In genomic region chr2:206127656-206128055, GRCh38 we compare ENCODE assay signal across 15 cellular contexts. TPM values are rescaled to one million over a fixed set of nuclear protein-coding genes. Genes with fewer than 3 reads are reported as not detected.
DNase-seq lines count a peak whose midpoint lies in the region; ATAC-seq, FAIRE-seq and TF ChIP-seq lines count a peak whose summit lies in the region.
"Had no signal": no experiment of that assay in that cellular context is flagged by ENCODE, and none has a peak within 500 bp of the region (broad histone marks: within the 10 kb centered on the region; RNA-seq: fewer than 3 reads in every experiment).

No MANE protein-coding gene starts in this region.

- in situ Hi-C loops in HepG2 (cut with HindIII; ENCODE audit: extremely low pct_ligation_motif_present, low pct_unique_long_range_greater_than_20kb): no loop called here

- intact Hi-C loops in HepG2 (cut with micrococcal nuclease; ENCODE audit: unreplicated experiment): no loop called here
- intact Hi-C loops in right lobe of liver (cut with DNase I): no loop called here

- peak; percentile 39 for DNase-seq in HepG2 (ENCODE audit: low spot score)
- no peak for DNase-seq in right lobe of liver
- peak; percentile 24 for DNase-seq in LHCN-M2 (ENCODE audit: low read depth)
- DNase-seq in WTC11 (ENCODE audit: low spot score): no peak
- peak; percentile 9 for DNase-seq in putamen (ENCODE audit: low spot score)
- no peak for DNase-seq in NCI-H1092 treated with DMSO at 0.1 percent for 48 hours (lab: John Stamatoyannopoulos, UW)
- no peak for DNase-seq in pons (ENCODE audit: low spot score)
- DNase-seq: activated CD4-positive, alpha-beta memory T cell treated with anti-CD3 and anti-CD28 coated beads for 36 hours; activated naive CD4-positive, alpha-beta T cell; hypothalamus; NCI-H187 treated with DMSO at 0.1 percent for 48 hours had no signal

- no peaks in the 10 kb centered on the region for H3K9me3 ChIP-seq in HepG2 (ENCODE audit: low read length)
- H3K9me3 ChIP-seq in right lobe of liver: no peaks in the 10 kb centered on the region
- H3K9me3 ChIP-seq: thoracic aorta had no signal

- no peaks in the 10 kb centered on the region for H3K27me3 Mint-ChIP-seq in WTC11 (ENCODE audit: low read depth)
- H3K27me3 Mint-ChIP-seq: activated CD4-positive, alpha-beta memory T cell treated with anti-CD3 and anti-CD28 coated beads for 36 hours; central memory CD8-positive, alpha-beta T cell had no signal

- no peak overlapping the region for H3K27ac ChIP-seq in HepG2 (ENCODE audit: extremely low read length, insufficient read depth, low read length)
- no peak overlapping the region for H3K27ac ChIP-seq in right lobe of liver
- H3K27ac ChIP-seq: thoracic aorta had no signal

- peaks cover 18 to 75% of the 10 kb centered on the region in 2 experiments for H3K36me3 ChIP-seq in HepG2 (replicated peaks in 1 of 2; ENCODE audit: control insufficient read depth in 1 of 2, insufficient read depth in 2 of 2, low read length in 2 of 2)
- H3K36me3 ChIP-seq in right lobe of liver: peaks cover 7 to 96% (median 31%) of the 10 kb centered on the region in 4 donors

- TF ChIP-seq POLR2A in HepG2 (IDR thresholded peaks at IDR 0.05; ENCODE audit: insufficient read depth in 1 of 2, low read depth in 2 of 2, low read length in 2 of 2): no peak
- TF ChIP-seq POLR2A in right lobe of liver (IDR thresholded peaks at IDR 0.05): no peak

- CTCF ChIA-PET in HepG2 (lab: Yijun Ruan, JAX; ENCODE audit: low intra/inter-chr PET ratio, low total read pairs): no interaction called here
- CTCF ChIA-PET in WTC11 (lab: Charles Lee): interaction anchor here (1.2 kb wide), 1 partner anchor 124 kb away, joined by 6 read pairs; no protein-coding TSS in a partner anchor

- H3K9me3 Mint-ChIP-seq in WTC11: no peaks in the 10 kb centered on the region
- H3K9me3 Mint-ChIP-seq: activated CD4-positive, alpha-beta memory T cell treated with anti-CD3 and anti-CD28 coated beads for 36 hours; CD14-positive monocyte; central memory CD8-positive, alpha-beta T cell had no signal

- no peak overlapping the region for H2AFZ ChIP-seq in HepG2 (ENCODE audit: low read length)

- TF ChIP-seq RAD21 in HepG2 (CRISPR knock-in tag; IDR thresholded peaks at IDR 0.05): no peak

- H3K36me3 Mint-ChIP-seq in WTC11: peaks cover 45% of the 10 kb centered on the region

- H4K20me1 ChIP-seq in HepG2 (ENCODE audit: insufficient read depth, low read length): no peaks in the 10 kb centered on the region

- H3K4me2 ChIP-seq in HepG2 (ENCODE audit: low read depth, low read length): no peak overlapping the region

- ATAC-seq in HepG2: peak; percentile 93
- ATAC-seq in right lobe of liver: no peak
- peak; percentile 50 for ATAC-seq in WTC11
- no peak for ATAC-seq in GM18909 (IDR thresholded peaks at IDR 0.05; ENCODE audit: poor library complexity, unreplicated experiment)

- no peaks in the 10 kb centered on the region for H3K79me2 ChIP-seq in HepG2 (ENCODE audit: insufficient read depth, low read length)

- H3K4me1 Mint-ChIP-seq in WTC11: no peaks in the 10 kb centered on the region
- H3K4me1 Mint-ChIP-seq: CD14-positive monocyte; central memory CD8-positive, alpha-beta T cell had no signal

- BruUV-seq in HepG2 (replicated peaks; lab: Mats Ljungman, UMichigan): no TSS peak

- no peaks in the 10 kb centered on the region for H3K27me3 ChIP-seq in HepG2 (ENCODE audit: control insufficient read depth in 1 of 2, insufficient read depth in 2 of 2, low read length in 2 of 2)
- H3K27me3 ChIP-seq in right lobe of liver: no peaks in the 10 kb centered on the region

- no peak overlapping the region for H3K4me3 ChIP-seq in HepG2 (replicated peaks in 1 of 3; ENCODE audit: insufficient read depth in 1 of 3, low read depth in 2 of 3, low read length in 3 of 3)
- H3K4me3 ChIP-seq in right lobe of liver: no peak overlapping the region
- H3K4me3 ChIP-seq: thoracic aorta had no signal

- TF ChIP-seq CTCF in HepG2 (CRISPR knock-in tag; IDR thresholded peaks at IDR 0.05) (0 out of 2 replicates have a peak, but pooled peaks have one; percentile 16), right lobe of liver (IDR thresholded peaks at IDR 0.05) (no peak), WTC11 (IDR thresholded peaks at IDR 0.05) (no peak)

- H3K4me1 ChIP-seq in HepG2 (ENCODE audit: insufficient read depth, low read length): no peaks in the 10 kb centered on the region
- no peaks in the 10 kb centered on the region for H3K4me1 ChIP-seq in right lobe of liver

- TF ChIP-seq EP300 in HepG2 (IDR thresholded peaks at IDR 0.05; ENCODE audit: low read depth in 2 of 2, low read length in 2 of 2) (no peak), HepG2 (CRISPR knock-in tag; IDR thresholded peaks at IDR 0.05; ENCODE audit: borderline replicate concordance) (no peak)

- H3K4me3 Mint-ChIP-seq in WTC11: no peak overlapping the region
- H3K4me3 Mint-ChIP-seq: activated CD4-positive, alpha-beta memory T cell treated with anti-CD3 and anti-CD28 coated beads for 36 hours; CD14-positive monocyte; central memory CD8-positive, alpha-beta T cell had no signal

- POLR2A ChIA-PET in HepG2 (lab: Yijun Ruan, JAX) (interaction anchor here (0.8 kb wide), 1 partner anchor 41 kb away, joined by 3 read pairs; no protein-coding TSS in a partner anchor), WTC11 (lab: Charles Lee) (interaction anchor here (0.6 kb wide), 1 partner anchor 1082 kb away, joined by 3 read pairs; no protein-coding TSS in a partner anchor)

- FAIRE-seq in HepG2 (lab: Jason Lieb, UNC): peak; percentile 34

- no peak overlapping the region for H3K9ac ChIP-seq in HepG2 (ENCODE audit: insufficient read depth, low read depth, low read length)

- no peak overlapping the region for H3K27ac Mint-ChIP-seq in WTC11
- H3K27ac Mint-ChIP-seq: activated CD4-positive, alpha-beta memory T cell treated with anti-CD3 and anti-CD28 coated beads for 36 hours; CD14-positive monocyte had no signal

RNA-seq across cellular contexts. Expression of gene NDUFS1, which starts 31.6 kb away (rescaled TPM):
- total RNA-seq in HepG2 (2016; rRNA removed; fragmentation: Illumina TruSeq; extraction: Trizol) (242 and 396 TPM in 2 replicates), right lobe of liver (100 to 1,000 TPM in 4 of 6 experiments, 10 to 100 TPM in 2; 89.2 to 135 (median 105) TPM), LHCN-M2 (2014; rRNA removed) (120 and 134 TPM in 2 replicates), WTC11 (2021) (95.6 to 106 TPM (median 98.9 TPM) in 3 replicates)
- total RNA-seq in HepG2 (2016; cell fraction: cytosol; rRNA removed; fragmentation: Illumina TruSeq; extraction: Trizol; ENCODE audit: low read depth): 70.4 and 73.3 TPM in 2 replicates
- total RNA-seq in HepG2 (2016; cell fraction: insoluble cytoplasmic fraction; rRNA removed; fragmentation: Illumina TruSeq; extraction: Trizol): 239 and 375 TPM in 2 replicates
- total RNA-seq in HepG2 (2016; cell fraction: membrane; rRNA removed; fragmentation: Illumina TruSeq; extraction: Trizol): 61.9 and 76.2 TPM in 2 replicates
- total RNA-seq in HepG2 (2016; cell fraction: nucleus; rRNA removed; fragmentation: Illumina TruSeq; extraction: Trizol): 111 and 119 TPM in 2 replicates
- 102 and 139 TPM in 2 replicates for polyA plus RNA-seq in HepG2 (2011; rRNA removed)
- polyA plus RNA-seq in HepG2 (2011; cell fraction: cytosol; rRNA removed): 93.2 and 124 TPM in 2 replicates
- polyA plus RNA-seq in HepG2 (2011; cell fraction: nucleus; rRNA removed): 33.6 and 45.1 TPM in 2 replicates
- 110 and 123 TPM in 2 replicates for polyA plus RNA-seq in HepG2 (2012)
- 10.0 and 11.0 TPM in 2 replicates for polyA plus RNA-seq in HepG2 (2016; cell fraction: cytosol; fragmentation: Illumina TruSeq; extraction: Trizol; ENCODE audit: low read depth)
- 200 and 204 TPM in 2 replicates for polyA plus RNA-seq in HepG2 (2016; cell fraction: insoluble cytoplasmic fraction; fragmentation: Illumina TruSeq; extraction: Trizol; ENCODE audit: low read depth)
- polyA plus RNA-seq in HepG2 (2016; cell fraction: membrane; fragmentation: Illumina TruSeq; extraction: Trizol; ENCODE audit: low read depth): 21.5 and 24.6 TPM in 2 replicates
- polyA plus RNA-seq in HepG2 (2016; cell fraction: nucleus; fragmentation: Illumina TruSeq; extraction: Trizol; ENCODE audit: insufficient read depth, low read depth): 67.1 and 72.5 TPM in 2 replicates
- 73.9 and 109 TPM in 2 replicates for polyA minus RNA-seq in HepG2 (2011; rRNA and poly(A)+ RNA removed; ENCODE audit: low replicate concordance)
- polyA minus RNA-seq in HepG2 (2011; cell fraction: cytosol; rRNA and poly(A)+ RNA removed): 96.8 and 105 TPM in 2 replicates
- 89.4 and 111 TPM in 2 replicates for polyA minus RNA-seq in HepG2 (2011; cell fraction: nucleus; rRNA and poly(A)+ RNA removed)
- 43.7 TPM for polyA plus RNA-seq in LHCN-M2 (2012)

RNA-seq across cellular contexts. Expression of gene EEF1B2, which starts 32.0 kb away (rescaled TPM):
- 1,731 and 2,041 TPM in 2 replicates for total RNA-seq in HepG2 (2016; rRNA removed; fragmentation: Illumina TruSeq; extraction: Trizol)
- total RNA-seq in HepG2 (2016; cell fraction: cytosol; rRNA removed; fragmentation: Illumina TruSeq; extraction: Trizol; ENCODE audit: low read depth): 2,502 and 2,842 TPM in 2 replicates
- 1,728 and 2,113 TPM in 2 replicates for total RNA-seq in HepG2 (2016; cell fraction: insoluble cytoplasmic fraction; rRNA removed; fragmentation: Illumina TruSeq; extraction: Trizol)
- 4,021 and 4,360 TPM in 2 replicates for total RNA-seq in HepG2 (2016; cell fraction: membrane; rRNA removed; fragmentation: Illumina TruSeq; extraction: Trizol)
- 733 and 787 TPM in 2 replicates for total RNA-seq in HepG2 (2016; cell fraction: nucleus; rRNA removed; fragmentation: Illumina TruSeq; extraction: Trizol)
- 1,124 and 1,284 TPM in 2 replicates for polyA plus RNA-seq in HepG2 (2011; rRNA removed)
- 1,102 and 1,298 TPM in 2 replicates for polyA plus RNA-seq in HepG2 (2011; cell fraction: cytosol; rRNA removed)
- 405 and 450 TPM in 2 replicates for polyA plus RNA-seq in HepG2 (2011; cell fraction: nucleus; rRNA removed)
- polyA plus RNA-seq in HepG2 (2012): 1,299 and 1,825 TPM in 2 replicates
- polyA plus RNA-seq in HepG2 (2016; cell fraction: cytosol; fragmentation: Illumina TruSeq; extraction: Trizol; ENCODE audit: low read depth): 2,574 and 2,780 TPM in 2 replicates
- 1,745 and 1,876 TPM in 2 replicates for polyA plus RNA-seq in HepG2 (2016; cell fraction: insoluble cytoplasmic fraction; fragmentation: Illumina TruSeq; extraction: Trizol; ENCODE audit: low read depth)
- polyA plus RNA-seq in HepG2 (2016; cell fraction: membrane; fragmentation: Illumina TruSeq; extraction: Trizol; ENCODE audit: low read depth): 3,375 and 3,437 TPM in 2 replicates
- polyA plus RNA-seq in HepG2 (2016; cell fraction: nucleus; fragmentation: Illumina TruSeq; extraction: Trizol; ENCODE audit: insufficient read depth, low read depth): 1,165 and 1,197 TPM in 2 replicates
- 599 and 1,204 TPM in 2 replicates for polyA minus RNA-seq in HepG2 (2011; rRNA and poly(A)+ RNA removed; ENCODE audit: low replicate concordance)
- 406 and 415 TPM in 2 replicates for polyA minus RNA-seq in HepG2 (2011; cell fraction: cytosol; rRNA and poly(A)+ RNA removed)
- polyA minus RNA-seq in HepG2 (2011; cell fraction: nucleus; rRNA and poly(A)+ RNA removed): 338 and 413 TPM in 2 replicates
- 100 to 1,000 TPM; 146 to 228 (median 190) TPM for total RNA-seq in right lobe of liver
- 480 and 488 TPM in 2 replicates for total RNA-seq in LHCN-M2 (2014; rRNA removed)
- polyA plus RNA-seq in LHCN-M2 (2012): 800 TPM
- 596 to 611 TPM (median 603 TPM) in 3 replicates for total RNA-seq in WTC11 (2021)

RNA-seq across cellular contexts. Expression of gene INO80D, which starts 41.7 kb away (rescaled TPM):
- 7.9 and 13.6 TPM in 2 replicates for total RNA-seq in HepG2 (2016; rRNA removed; fragmentation: Illumina TruSeq; extraction: Trizol)
- 3.9 and 4.0 TPM in 2 replicates for total RNA-seq in HepG2 (2016; cell fraction: cytosol; rRNA removed; fragmentation: Illumina TruSeq; extraction: Trizol; ENCODE audit: low read depth)
- total RNA-seq in HepG2 (2016; cell fraction: insoluble cytoplasmic fraction; rRNA removed; fragmentation: Illumina TruSeq; extraction: Trizol): 7.0 and 12.0 TPM in 2 replicates
- total RNA-seq in HepG2 (2016; cell fraction: membrane; rRNA removed; fragmentation: Illumina TruSeq; extraction: Trizol): 6.5 TPM in 2 replicates
- 18.1 and 19.6 TPM in 2 replicates for total RNA-seq in HepG2 (2016; cell fraction: nucleus; rRNA removed; fragmentation: Illumina TruSeq; extraction: Trizol)
- 6.0 and 7.6 TPM in 2 replicates for polyA plus RNA-seq in HepG2 (2011; rRNA removed)
- 3.1 and 3.6 TPM in 2 replicates for polyA plus RNA-seq in HepG2 (2011; cell fraction: cytosol; rRNA removed)
- 11.9 and 14.5 TPM in 2 replicates for polyA plus RNA-seq in HepG2 (2011; cell fraction: nucleus; rRNA removed)
- 4.0 and 5.0 TPM in 2 replicates for polyA plus RNA-seq in HepG2 (2012)
- 0.07 and 0.11 TPM in 2 replicates for polyA plus RNA-seq in HepG2 (2016; cell fraction: cytosol; fragmentation: Illumina TruSeq; extraction: Trizol; ENCODE audit: low read depth)
- 4.2 and 4.7 TPM in 2 replicates for polyA plus RNA-seq in HepG2 (2016; cell fraction: insoluble cytoplasmic fraction; fragmentation: Illumina TruSeq; extraction: Trizol; ENCODE audit: low read depth)
- polyA plus RNA-seq in HepG2 (2016; cell fraction: membrane; fragmentation: Illumina TruSeq; extraction: Trizol; ENCODE audit: low read depth): 0.21 and 0.27 TPM in 2 replicates
- 14.2 and 15.8 TPM in 2 replicates for polyA plus RNA-seq in HepG2 (2016; cell fraction: nucleus; fragmentation: Illumina TruSeq; extraction: Trizol; ENCODE audit: insufficient read depth, low read depth)
- polyA minus RNA-seq in HepG2 (2011; rRNA and poly(A)+ RNA removed; ENCODE audit: low replicate concordance): 32.6 and 64.3 TPM in 2 replicates
- 19.7 and 20.6 TPM in 2 replicates for polyA minus RNA-seq in HepG2 (2011; cell fraction: cytosol; rRNA and poly(A)+ RNA removed)
- 58.3 TPM in 2 replicates for polyA minus RNA-seq in HepG2 (2011; cell fraction: nucleus; rRNA and poly(A)+ RNA removed)
- total RNA-seq in right lobe of liver: 1 to 10 TPM; 5.2 to 9.0 (median 8.2) TPM
- 3.5 and 6.3 TPM in 2 replicates for total RNA-seq in LHCN-M2 (2014; rRNA removed)
- 1.1 TPM for polyA plus RNA-seq in LHCN-M2 (2012)
- 30.9 to 34.1 TPM (median 33.2 TPM) in 3 replicates for total RNA-seq in WTC11 (2021)

Comparison
In these comparisons a context has a peak if more than half of its experiments do, and no peak if none do; other contexts are left out.
1. ATAC-seq: peak in HepG2 (single experiment) and WTC11 (single experiment); none in right lobe of liver (0 of 4) and GM18909 (single experiment).
2. DNase-seq: peak in HepG2 (single experiment), LHCN-M2 (single experiment) and putamen (single experiment); none in right lobe of liver (0 of 3), WTC11 (single experiment), NCI-H1092 treated with DMSO at 0.1 percent for 48 hours (single experiment) and pons (single experiment).
3. Of the 50 proteins assayed by ChIP-seq in both HepG2 and WTC11: peak only in HepG2: CTCF; only in WTC11: none; in both: none; in neither: 49.